ENCODE assay signal across 8 cellular contexts in the genomic region with DNA sequence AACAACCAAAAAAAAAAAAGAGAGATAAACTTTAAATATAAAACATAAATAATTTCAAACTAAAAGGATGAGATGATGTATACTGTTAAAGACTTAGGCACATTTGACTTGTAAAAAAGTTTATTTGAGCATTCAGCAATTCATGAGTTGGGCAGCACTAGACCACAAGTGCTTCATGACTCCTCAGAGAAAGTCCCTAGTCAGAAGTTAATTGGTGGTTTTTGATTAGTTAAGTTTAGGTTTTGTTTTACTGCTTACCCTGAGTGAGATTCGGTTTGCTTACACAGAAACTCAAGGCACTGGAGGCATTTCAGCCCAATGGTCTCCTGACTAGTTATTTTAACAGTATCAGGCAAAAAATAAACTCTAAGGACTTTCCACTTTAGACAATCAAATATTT.
"Had no signal": no experiment of that assay in that cellular context is flagged by ENCODE, and none has a peak within 500 bp of the region (broad histone marks: within the 10 kb centered on the region; RNA-seq: fewer than 3 reads in every experiment).

No MANE protein-coding gene starts in this region.

- H3K4me1 ChIP-seq: HAP-1 had no signal

- H3K27ac ChIP-seq: GM23248 had no signal

- H3K9me3 ChIP-seq: HAP-1 had no signal

- H3K9ac ChIP-seq: GM23248 had no signal

- H3K36me3 ChIP-seq: HAP-1 had no signal

- ATAC-seq: HCT116, K562 had no signal

- DNase-seq: GM23248, GOT3, H7, IMR-90, KG1 had no signal

- H3K4me3 ChIP-seq: GM23248, HAP-1, K562 had no signal

- H2AFZ ChIP-seq: GM23248 had no signal
